Comparison of ENCODE assay signal across 20 cellular contexts in the genomic region with DNA sequence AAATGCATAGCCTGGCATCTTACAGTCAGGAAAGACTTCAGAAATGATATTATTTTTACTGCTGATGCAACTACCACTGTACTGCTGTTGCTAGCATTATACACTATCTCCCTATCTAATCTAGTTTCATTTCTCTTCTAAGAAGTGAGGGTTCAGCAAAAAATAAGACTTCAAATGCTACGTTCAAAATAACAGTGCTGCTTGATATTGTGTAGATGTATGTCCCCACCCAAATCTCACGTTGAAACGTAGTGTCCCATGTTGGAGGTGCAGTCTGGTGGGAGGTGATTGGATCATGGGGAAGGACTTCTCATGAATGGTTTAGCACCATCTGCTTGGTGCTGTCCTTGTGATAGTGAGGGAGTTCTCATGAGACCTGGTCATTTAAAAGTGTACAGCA.
"Had no signal": no experiment of that assay in that cellular context is flagged by ENCODE, and none has a peak within 500 bp of the region (broad histone marks: within the 10 kb centered on the region; RNA-seq: fewer than 3 reads in every experiment).

No MANE protein-coding gene starts in this region.

- H3K4me1 ChIP-seq: right lobe of liver, transverse colon had no signal

- H3K4me3 ChIP-seq: coronary artery, heart left ventricle, right lobe of liver, transverse colon had no signal

- ATAC-seq: activated CD8-positive, alpha-beta T cell treated with anti-CD3 and anti-CD28 coated beads, Interleukin-2, amount 10 ng/mL, durations not matched to agents 7 days and 5 days; activated T-cell treated with anti-CD3 and anti-CD28 coated beads, Interleukin-2, amount 50 U/mL, for 4 hours; heart left ventricle; left cardiac atrium; stimulated activated effector memory CD8-positive, alpha-beta T cell treated with anti-CD3 and anti-CD28 coated beads, Interleukin-12 subunit alpha, Interleukin-12 subunit beta, amount 100 ng/mL, for 72 hours; stimulated activated naive CD8-positive, alpha-beta T cell treated with anti-CD3 and anti-CD28 coated beads, Interleukin-15, amount 100 ng/mL, for 72 hours had no signal

- H3K27ac Mint-ChIP-seq: activated CD4-positive, alpha-beta T cell treated with anti-CD3 and anti-CD28 coated beads, Interleukin-2, amount 10 ng/mL, durations not matched to agents 24 days and 14 days; activated CD8-positive, alpha-beta T cell treated with anti-CD3 and anti-CD28 coated beads, Interleukin-2, amount 10 ng/mL, durations not matched to agents 7 days and 5 days; activated naive CD4-positive, alpha-beta T cell treated with anti-CD3 and anti-CD28 coated beads for 36 hours; nephron progenitor cell; stimulated activated effector memory CD8-positive, alpha-beta T cell treated with anti-CD3 and anti-CD28 coated beads, Interleukin-12 subunit alpha, Interleukin-12 subunit beta, amount 100 ng/mL, for 72 hours; stimulated activated naive CD8-positive, alpha-beta T cell treated with anti-CD3 and anti-CD28 coated beads, Interleukin-15, amount 100 ng/mL, for 72 hours had no signal

- H3K4me1 Mint-ChIP-seq: stimulated activated effector memory CD8-positive, alpha-beta T cell treated with anti-CD3 and anti-CD28 coated beads, Interleukin-12 subunit alpha, Interleukin-12 subunit beta, amount 100 ng/mL, for 72 hours; stimulated activated naive CD8-positive, alpha-beta T cell treated with anti-CD3 and anti-CD28 coated beads, Interleukin-15, amount 100 ng/mL, for 72 hours had no signal

- H3K9me3 ChIP-seq: heart left ventricle, right lobe of liver, transverse colon had no signal

- H3K27me3 Mint-ChIP-seq: activated CD4-positive, alpha-beta T cell treated with anti-CD3 and anti-CD28 coated beads, Interleukin-2, amount 10 ng/mL, durations not matched to agents 24 days and 14 days; stimulated activated naive CD8-positive, alpha-beta T cell treated with anti-CD3 and anti-CD28 coated beads, Interleukin-15, amount 100 ng/mL, for 72 hours had no signal

- DNase-seq: activated CD4-positive, alpha-beta T cell treated with anti-CD3 and anti-CD28 coated beads, Interleukin-2, amount 10 ng/mL, durations not matched to agents 24 days and 14 days; activated CD4-positive, CD25-positive, alpha-beta regulatory T cell; activated CD8-positive, alpha-beta T cell treated with anti-CD3 and anti-CD28 coated beads, Interleukin-2, amount 10 ng/mL, durations not matched to agents 7 days and 5 days; activated naive CD4-positive, alpha-beta T cell treated with anti-CD3 and anti-CD28 coated beads for 36 hours; activated T-cell treated with anti-CD3 and anti-CD28 coated beads, Interleukin-2, amount 50 U/mL, for 4 hours; amygdala; cerebellar nuclear complex; heart left ventricle; left cardiac atrium; nephron progenitor cell; occipital lobe; posterior cingulate gyrus; right lobe of liver; small intestine; stimulated activated CD4-positive, alpha-beta T cell treated with anti-CD3 and anti-CD28 coated beads, Interleukin-2, amount 100 ng/mL, for 24 hours; stimulated activated naive CD8-positive, alpha-beta T cell treated with anti-CD3 and anti-CD28 coated beads, Interleukin-15, amount 100 ng/mL, for 72 hours; transverse colon had no signal

- H3K4me3 Mint-ChIP-seq: activated CD4-positive, alpha-beta T cell treated with anti-CD3 and anti-CD28 coated beads, Interleukin-2, amount 10 ng/mL, durations not matched to agents 24 days and 14 days; activated CD8-positive, alpha-beta T cell treated with anti-CD3 and anti-CD28 coated beads, Interleukin-2, amount 10 ng/mL, durations not matched to agents 7 days and 5 days; activated naive CD4-positive, alpha-beta T cell treated with anti-CD3 and anti-CD28 coated beads for 36 hours; activated T-cell treated with anti-CD3 and anti-CD28 coated beads, Interleukin-2, amount 50 U/mL, for 4 hours; nephron progenitor cell; stimulated activated effector memory CD8-positive, alpha-beta T cell treated with anti-CD3 and anti-CD28 coated beads, Interleukin-12 subunit alpha, Interleukin-12 subunit beta, amount 100 ng/mL, for 72 hours; stimulated activated naive CD8-positive, alpha-beta T cell treated with anti-CD3 and anti-CD28 coated beads, Interleukin-15, amount 100 ng/mL, for 72 hours had no signal

- H3K27me3 ChIP-seq: heart left ventricle, right lobe of liver, transverse colon had no signal

- H3K36me3 ChIP-seq: right lobe of liver, transverse colon had no signal

- H3K27ac ChIP-seq: coronary artery, epithelial cell of prostate, heart left ventricle, right lobe of liver, transverse colon had no signal
